23 cellular contexts compared by ENCODE assay signal in genomic region chr4:155629831-155630425, GRCh38. TPM values are rescaled to one million over a fixed set of nuclear protein-coding genes. Genes with fewer than 3 reads are reported as not detected.
DNase-seq lines count a peak whose midpoint lies in the region; ATAC-seq, FAIRE-seq and TF ChIP-seq lines count a peak whose summit lies in the region.
"Had no signal": no experiment of that assay in that cellular context is flagged by ENCODE, and none has a peak within 500 bp of the region (broad histone marks: within the 10 kb centered on the region; RNA-seq: fewer than 3 reads in every experiment).

No MANE protein-coding gene starts in this region.

- H4K91ac ChIP-seq in mesenchymal stem cell (ENCODE audit: low read length): no peak overlapping the region

- no peak overlapping the region for H2BK5ac ChIP-seq in mesenchymal stem cell (ENCODE audit: low read depth, low read length, poor library complexity, severe bottlenecking)

- H3K27me3 ChIP-seq in KMS-11 (ENCODE audit: insufficient read depth, low read depth) (no peaks in the 10 kb centered on the region), astrocyte (ENCODE audit: insufficient read depth, low read length) (no peaks in the 10 kb centered on the region), mesenchymal stem cell (ENCODE audit: control insufficient read depth in 1 of 2, insufficient read depth in 1 of 2, low read length in 2 of 2) (no peaks in the 10 kb centered on the region)
- H3K27me3 ChIP-seq: cardiac muscle cell, gastroesophageal sphincter, transverse colon had no signal

- H2BK15ac ChIP-seq in mesenchymal stem cell (ENCODE audit: low read depth, poor library complexity, severe bottlenecking): no peak overlapping the region

- no peak overlapping the region for H2BK12ac ChIP-seq in mesenchymal stem cell (ENCODE audit: low read length in 2 of 2)

- H3K9me3 ChIP-seq in astrocyte (ENCODE audit: insufficient read depth, low read depth, low read length) (no peaks in the 10 kb centered on the region), mesenchymal stem cell (ENCODE audit: control insufficient read depth, low read length) (no peaks in the 10 kb centered on the region)
- H3K9me3 ChIP-seq: Caco-2, gastroesophageal sphincter, transverse colon had no signal

- no peak overlapping the region for H3K4ac ChIP-seq in mesenchymal stem cell (ENCODE audit: low read depth in 1 of 2, low read length in 2 of 2)

- H3K4me3 Mint-ChIP-seq in astrocyte (ENCODE audit: unreplicated experiment) (no peak overlapping the region), glutamatergic neuron (ENCODE audit: unreplicated experiment) (no peak overlapping the region)
- H3K4me3 Mint-ChIP-seq: activated CD8-positive, alpha-beta memory T cell treated with anti-CD3 and anti-CD28 coated beads, Interleukin-2, amount 10 ng/mL, durations not matched to agents 7 days and 5 days; H9; naive thymus-derived CD8-positive, alpha-beta T cell had no signal

- H2AFZ ChIP-seq in KMS-11 (ENCODE audit: low read depth) (peak overlapping the region; percentile 23; the same call in 1 of the 2 replicates), astrocyte (ENCODE audit: low read depth, low read length) (no peak overlapping the region), mesenchymal stem cell (ENCODE audit: low read depth, low read length) (no peak overlapping the region)

- H3K27me3 Mint-ChIP-seq in astrocyte (ENCODE audit: low read depth, unreplicated experiment): no peaks in the 10 kb centered on the region
- H3K27me3 Mint-ChIP-seq in glutamatergic neuron (ENCODE audit: unreplicated experiment): no peaks in the 10 kb centered on the region
- H3K27me3 Mint-ChIP-seq: activated CD8-positive, alpha-beta memory T cell treated with anti-CD3 and anti-CD28 coated beads, Interleukin-2, amount 10 ng/mL, durations not matched to agents 7 days and 5 days; progenitor cell of endocrine pancreas had no signal

- no peaks in the 10 kb centered on the region for H3K9me3 Mint-ChIP-seq in astrocyte (ENCODE audit: unreplicated experiment)
- no peaks in the 10 kb centered on the region for H3K9me3 Mint-ChIP-seq in glutamatergic neuron (ENCODE audit: unreplicated experiment)
- H3K9me3 Mint-ChIP-seq: H9 had no signal

- no peak overlapping the region for H2AK5ac ChIP-seq in mesenchymal stem cell (ENCODE audit: low read length, severe bottlenecking)

- no peak overlapping the region for H3K14ac ChIP-seq in mesenchymal stem cell (ENCODE audit: low read length in 2 of 2)

- no peaks in the 10 kb centered on the region for H3K79me1 ChIP-seq in mesenchymal stem cell (replicated peaks; ENCODE audit: low read length, poor library complexity, severe bottlenecking)

- H3K36me3 Mint-ChIP-seq in astrocyte (ENCODE audit: low read depth, unreplicated experiment) (no peaks in the 10 kb centered on the region), glutamatergic neuron (ENCODE audit: unreplicated experiment) (no peaks in the 10 kb centered on the region)
- H3K36me3 Mint-ChIP-seq: activated CD8-positive, alpha-beta memory T cell treated with anti-CD3 and anti-CD28 coated beads, Interleukin-2, amount 10 ng/mL, durations not matched to agents 7 days and 5 days; naive thymus-derived CD8-positive, alpha-beta T cell had no signal

- H3K18ac ChIP-seq in mesenchymal stem cell (ENCODE audit: low read depth in 1 of 2, low read length in 2 of 2): no peak overlapping the region

- H3K23ac ChIP-seq in mesenchymal stem cell (ENCODE audit: low read length in 2 of 2): no peak overlapping the region

- H3K4me1 ChIP-seq in KMS-11 (ENCODE audit: low read depth, poor library complexity, severe bottlenecking) (peaks cover 18% of the 10 kb centered on the region), astrocyte (ENCODE audit: insufficient read depth, low read length) (no peaks in the 10 kb centered on the region), mesenchymal stem cell (ENCODE audit: control insufficient read depth, insufficient read depth, low read depth, low read length) (peaks cover 6% of the 10 kb centered on the region)
- H3K4me1 ChIP-seq: Caco-2 had no signal

- TF ChIP-seq CTCF in KMS-11 (conservative IDR thresholded peaks at IDR 0.05; ENCODE audit: low read depth, low read length) (no peak), astrocyte (IDR thresholded peaks at IDR 0.05; ENCODE audit: insufficient read depth, low read depth, low read length) (no peak), glutamatergic neuron (IDR thresholded peaks at IDR 0.05; ENCODE audit: partially characterized antibody, unreplicated experiment) (no peak)

- no peak overlapping the region for H4K8ac ChIP-seq in mesenchymal stem cell (ENCODE audit: low read length)

- no peak overlapping the region for H3K27ac ChIP-seq in KMS-11
- no peak overlapping the region for H3K27ac ChIP-seq in astrocyte (ENCODE audit: low read depth, low read length)
- H3K27ac ChIP-seq in mesenchymal stem cell (ENCODE audit: low read length, poor library complexity, severe bottlenecking): no peak overlapping the region
- H3K27ac ChIP-seq: cardiac muscle cell, gastroesophageal sphincter had no signal

- WGBS in mesenchymal stem cell: 19% methylated on average over 1 of the region's 2 CpGs

- H4K20me1 ChIP-seq in KMS-11 (ENCODE audit: insufficient read depth) (no peaks in the 10 kb centered on the region), astrocyte (ENCODE audit: insufficient read depth, low read length) (no peaks in the 10 kb centered on the region)

- H3K36me3 ChIP-seq in KMS-11 (ENCODE audit: insufficient read depth): no peaks in the 10 kb centered on the region
- no peaks in the 10 kb centered on the region for H3K36me3 ChIP-seq in astrocyte (ENCODE audit: insufficient read depth, low read length)
- no peaks in the 10 kb centered on the region for H3K36me3 ChIP-seq in mesenchymal stem cell (ENCODE audit: control insufficient read depth in 1 of 2, insufficient read depth in 2 of 2, low read depth in 1 of 2, low read length in 2 of 2)
- H3K36me3 ChIP-seq: cardiac muscle cell, gastroesophageal sphincter, transverse colon had no signal

- H3K9ac ChIP-seq in KMS-11: 0 out of 2 replicates have a peak overlapping the region, but pooled peaks have one; percentile 17
- no peak overlapping the region for H3K9ac ChIP-seq in astrocyte (ENCODE audit: low read length)
- no peak overlapping the region for H3K9ac ChIP-seq in mesenchymal stem cell (ENCODE audit: low read length)

- peak; percentile 34 for FAIRE-seq in astrocyte (lab: Jason Lieb, UNC)

- ATAC-seq in GM18868 (IDR thresholded peaks at IDR 0.05; ENCODE audit: unreplicated experiment): no peak
- ATAC-seq: activated CD4-positive, CD25-positive, alpha-beta regulatory T cell treated with anti-CD3 and anti-CD28 coated beads, Interleukin-2, amount 50 U/mL, for 24 hours; activated CD8-positive, alpha-beta memory T cell treated with anti-CD3 and anti-CD28 coated beads, Interleukin-2, amount 10 ng/mL, durations not matched to agents 7 days and 5 days; gastroesophageal sphincter; naive thymus-derived CD8-positive, alpha-beta T cell had no signal

- H3K4me1 Mint-ChIP-seq in astrocyte (ENCODE audit: low read depth, unreplicated experiment): peaks cover 17% of the 10 kb centered on the region
- no peaks in the 10 kb centered on the region for H3K4me1 Mint-ChIP-seq in glutamatergic neuron (ENCODE audit: low read depth, unreplicated experiment)
- H3K4me1 Mint-ChIP-seq: activated CD8-positive, alpha-beta memory T cell treated with anti-CD3 and anti-CD28 coated beads, Interleukin-2, amount 10 ng/mL, durations not matched to agents 7 days and 5 days; H9; naive thymus-derived CD8-positive, alpha-beta T cell had no signal

- no peak overlapping the region for H3K27ac Mint-ChIP-seq in astrocyte (ENCODE audit: unreplicated experiment)
- no peak overlapping the region for H3K27ac Mint-ChIP-seq in glutamatergic neuron (ENCODE audit: unreplicated experiment)
- H3K27ac Mint-ChIP-seq: activated CD8-positive, alpha-beta memory T cell treated with anti-CD3 and anti-CD28 coated beads, Interleukin-2, amount 10 ng/mL, durations not matched to agents 7 days and 5 days; H9; naive thymus-derived CD8-positive, alpha-beta T cell; progenitor cell of endocrine pancreas had no signal

- no peaks in the 10 kb centered on the region for H3K79me2 ChIP-seq in KMS-11 (ENCODE audit: insufficient read depth, low read depth)
- no peaks in the 10 kb centered on the region for H3K79me2 ChIP-seq in astrocyte (ENCODE audit: insufficient read depth, low read length)

- DNase-seq in EL: peak; percentile 13
- DNase-seq in astrocyte (ENCODE audit: low read depth): no peak
- DNase-seq in mesenchymal stem cell: peak; percentile 71
- DNase-seq in putamen (ENCODE audit: low spot score): no peak
- no peak for DNase-seq in NAMALWA (ENCODE audit: low spot score)
- DNase-seq in glutamatergic neuron: no peak
- DNase-seq: activated CD8-positive, alpha-beta memory T cell treated with anti-CD3 and anti-CD28 coated beads, Interleukin-2, amount 10 ng/mL, durations not matched to agents 7 days and 5 days; Caco-2; H9; naive thymus-derived CD8-positive, alpha-beta T cell; NCI-H1417; NCI-H524; stimulated activated CD4-positive, alpha-beta T cell treated with anti-CD3 and anti-CD28 coated beads, Interleukin-2, amount 100 ng/mL, for 48 hours; stimulated activated naive CD4-positive, alpha-beta T cell treated with Interleukin-2 at 50 U/mL for 16 hours; T1000; transverse colon had no signal

- H3K4me2 ChIP-seq in KMS-11: no peak overlapping the region; the same call in 1 of the 2 replicates
- H3K4me2 ChIP-seq in astrocyte (ENCODE audit: low read length): no peak overlapping the region
- H3K4me2 ChIP-seq in mesenchymal stem cell (ENCODE audit: low read length, poor library complexity, severe bottlenecking): no peak overlapping the region

- H2BK120ac ChIP-seq in mesenchymal stem cell (ENCODE audit: low read depth, low read length): no peak overlapping the region

- H3K4me3 ChIP-seq in KMS-11 (IDR thresholded peaks at IDR 0.05; ENCODE audit: insufficient read depth, low read depth, low read length) (no peak overlapping the region), astrocyte (ENCODE audit: insufficient read depth, low read depth, low read length) (no peak overlapping the region), mesenchymal stem cell (ENCODE audit: insufficient read depth in 1 of 2, low read depth in 1 of 2, low read length in 2 of 2) (no peak overlapping the region)
- H3K4me3 ChIP-seq: cardiac muscle cell, gastroesophageal sphincter, transverse colon had no signal

RNA-seq across cellular contexts. Expression of gene GUCY1A1, which starts 36.7 kb away (rescaled TPM):
- 0.48 and 1.0 TPM in 2 replicates for total RNA-seq in astrocyte
- polyA plus RNA-seq in mesenchymal stem cell (2013, experiment 1 of 2): 3.6 TPM
- 2.6 TPM for polyA plus RNA-seq in mesenchymal stem cell (2013, experiment 2 of 2)
- total RNA-seq in glutamatergic neuron (ENCODE audit: unreplicated experiment): not detected
- total RNA-seq: Caco-2; H9; LHCN-M2; naive thymus-derived CD8-positive, alpha-beta T cell had no signal
- polyA plus RNA-seq: naive thymus-derived CD8-positive, alpha-beta T cell had no signal

Comparison
In these comparisons a context has a peak if more than half of its experiments do, and no peak if none do; other contexts are left out.
1. DNase-seq: peak in EL (single experiment) and mesenchymal stem cell (single experiment); none in astrocyte (single experiment), putamen (single experiment), NAMALWA (single experiment) and glutamatergic neuron (single experiment).